Comparison of ENCODE assay signal across 8 cellular contexts in genomic region chr17:66673668-66674276, GRCh38.
DNase-seq lines count a peak whose midpoint lies in the region; ATAC-seq lines count a peak whose summit lies in the region.

No MANE protein-coding gene starts in this region.

- DNase-seq in SIG-M5 treated with dmso at 0.1 percent for 504 hours (lab: John Stamatoyannopoulos, UW; ENCODE audit: unreplicated experiment), result peak; percentile 58
- DNase-seq in SIG-M5 (lab: John Stamatoyannopoulos, UW), result no peak
- DNase-seq in NCI-H345 treated with DMSO at 0.1 percent for 48 hours (lab: John Stamatoyannopoulos, UW; ENCODE audit: unreplicated experiment), result peak; percentile 43
- DNase-seq in activated T-cell treated with anti-CD3 and anti-CD28 coated beads for 1 hour (ENCODE audit: low read depth), result peak; percentile 29
- DNase-seq in epidermal melanocyte (ENCODE audit: insufficient read length, low spot score), result peak; percentile 46
- peak; percentile 73 for DNase-seq in middle frontal gyrus (ENCODE audit: extremely low spot score, low spot score)

- no peak for ATAC-seq in GM21515 (IDR thresholded peaks at IDR 0.05; ENCODE audit: unreplicated experiment)

- H3K27ac ChIP-seq in temporal lobe (ENCODE audit: low read depth, low read length), result peak overlapping the region; percentile 48
